In the genomic region with DNA sequence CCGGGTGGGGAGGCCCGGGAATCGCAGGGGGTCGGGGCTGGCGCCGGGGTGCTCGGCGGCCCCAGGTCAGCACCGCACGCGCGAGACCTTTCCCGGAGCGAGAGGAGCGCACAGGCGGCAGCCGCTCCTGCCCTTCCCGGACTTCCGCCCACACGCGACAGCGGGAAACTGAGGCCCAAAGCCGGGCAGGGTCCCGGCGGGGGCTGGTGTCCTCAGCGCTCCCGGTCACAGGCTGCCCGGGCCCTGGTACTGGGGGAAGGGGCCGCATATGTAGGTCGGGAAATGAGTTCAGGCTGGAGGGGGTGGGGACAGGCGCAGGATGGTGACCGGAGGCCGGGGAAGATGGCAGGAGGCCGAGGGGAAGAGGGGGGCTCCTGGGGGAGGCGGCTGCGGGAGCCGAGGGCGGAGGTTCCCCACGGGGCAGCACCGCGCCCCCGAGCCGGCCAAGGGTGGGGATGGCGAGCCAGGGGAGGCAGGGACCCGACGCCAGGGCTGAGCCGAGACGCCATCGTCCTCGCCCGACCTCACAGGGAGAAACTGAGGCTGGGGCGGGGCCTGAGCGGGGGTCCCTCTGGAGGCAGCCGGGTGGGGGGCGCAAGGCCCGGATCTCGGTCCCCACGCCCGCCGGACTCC, we compare ENCODE assay signal across 6 cellular contexts. TPM values are rescaled to one million over a fixed set of nuclear protein-coding genes. Genes with fewer than 3 reads are reported as not detected.
DNase-seq lines count a peak whose midpoint lies in the region; ATAC-seq, FAIRE-seq and TF ChIP-seq lines count a peak whose summit lies in the region.

No MANE protein-coding gene starts in this region.

- peak overlapping the region in 1 of 2 donors; percentile 26 for H3K9ac ChIP-seq in kidney (ENCODE audit: low read length in 2 of 2)

- POLR2A ChIA-PET in RWPE1 (lab: Yijun Ruan, JAX; ENCODE audit: low non-redundant PET): no interaction called here

- intact Hi-C loops in kidney (cut with DNase I): no loop called here

- no peak for TF ChIP-seq CTCF in RWPE1 (conservative IDR thresholded peaks at IDR 0.05; ENCODE audit: low read depth)
- no peak for TF ChIP-seq CTCF in kidney (IDR thresholded peaks at IDR 0.05; ENCODE audit: borderline replicate concordance, extremely low read depth, insufficient read depth)

- H3K36me3 ChIP-seq in kidney (ENCODE audit: control insufficient read depth in 1 of 2, insufficient read depth in 2 of 2, low read length in 2 of 2): no peaks in the 10 kb centered on the region

- no peak for ATAC-seq in GM18502 (IDR thresholded peaks at IDR 0.05; ENCODE audit: poor library complexity, unreplicated experiment)

- peaks cover 6 to 20% of the 10 kb centered on the region in 2 donors for H3K4me1 ChIP-seq in kidney (ENCODE audit: control insufficient read depth in 1 of 2, insufficient read depth in 1 of 2, low read depth in 1 of 2, low read length in 2 of 2)

- CTCF ChIA-PET in RWPE1 (lab: Yijun Ruan, JAX): interaction anchor here (0.5 kb wide), 1 partner anchor 55 kb away, joined by 4 read pairs; no protein-coding TSS in a partner anchor

- FAIRE-seq in kidney (lab: Jason Lieb, UNC): no peak

- DNase-seq in AG08395 (ENCODE audit: low spot score) (peak; percentile 53), RWPE1 (ENCODE audit: low spot score) (no peak), kidney (peak; percentile 87), NCI-H1092 treated with DMSO at 0.1 percent for 48 hours (lab: John Stamatoyannopoulos, UW) (no peak), NCI-H1436 (lab: John Stamatoyannopoulos, UW) (no peak)

- peak overlapping the region in 1 of 2 donors; percentile 43 for H3K4me3 ChIP-seq in kidney (ENCODE audit: low read length in 2 of 2)

- H3K27ac ChIP-seq in RWPE1: peak overlapping the region; percentile 100
- no peak overlapping the region for H3K27ac ChIP-seq in kidney (ENCODE audit: low read depth in 2 of 2, low read length in 2 of 2)

- H3K9me3 ChIP-seq in kidney (ENCODE audit: control insufficient read depth in 1 of 2, low read length in 2 of 2): no peaks in the 10 kb centered on the region

RNA-seq across cellular contexts. Expression of a gene that starts 0.7 kb away (rescaled TPM):
- 1.1 TPM for total RNA-seq in kidney
- 1.0 TPM for polyA plus RNA-seq in kidney (ENCODE audit: insufficient read depth, low read depth, low replicate concordance)

RNA-seq across cellular contexts. Expression of a gene that starts 4.4 kb away (rescaled TPM):
- total RNA-seq in kidney: 183 TPM
- 641 TPM for polyA plus RNA-seq in kidney (ENCODE audit: insufficient read depth, low read depth, low replicate concordance)

RNA-seq across cellular contexts. Expression of a gene that starts 11.2 kb away (rescaled TPM):
- total RNA-seq in kidney: 205 TPM
- 21.3 TPM for polyA plus RNA-seq in kidney (ENCODE audit: insufficient read depth, low read depth, low replicate concordance)

RNA-seq across cellular contexts. Expression of a gene that starts 31.6 kb away (rescaled TPM):
- 57.7 TPM for total RNA-seq in kidney
- polyA plus RNA-seq in kidney (ENCODE audit: insufficient read depth, low read depth, low replicate concordance): 40.7 TPM

RNA-seq across cellular contexts. Expression of a gene that starts 32.0 kb away (rescaled TPM):
- total RNA-seq in kidney: 533 TPM
- 408 TPM for polyA plus RNA-seq in kidney (ENCODE audit: insufficient read depth, low read depth, low replicate concordance)

Comparison
In these comparisons a context has a peak if more than half of its experiments do, and no peak if none do; other contexts are left out.
1. DNase-seq: peak in AG08395 (single experiment) and kidney (single experiment); none in RWPE1 (single experiment), NCI-H1092 treated with DMSO at 0.1 percent for 48 hours (single experiment) and NCI-H1436 (single experiment).